ENCODE assay signal across 9 cellular contexts in the genomic region with DNA sequence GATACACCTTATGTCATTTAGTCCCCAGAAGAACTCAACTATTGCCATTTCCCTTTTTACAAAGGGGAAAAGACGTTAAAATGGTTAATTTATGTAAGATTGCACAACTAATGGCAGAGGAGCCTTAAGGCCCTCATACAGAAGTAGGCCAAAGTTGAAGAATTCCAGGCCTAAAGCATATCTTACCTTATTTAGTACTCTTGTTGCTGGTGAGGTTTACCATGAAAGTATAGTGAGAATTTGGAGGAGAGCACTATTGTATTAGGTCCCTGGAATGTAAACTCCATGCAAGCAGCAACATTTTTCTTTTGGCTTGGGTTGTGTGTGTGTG. TPM values are rescaled to one million over a fixed set of nuclear protein-coding genes. Genes with fewer than 3 reads are reported as not detected.
DNase-seq lines count a peak whose midpoint lies in the region; FAIRE-seq and TF ChIP-seq lines count a peak whose summit lies in the region.
"Had no signal": no experiment of that assay in that cellular context is flagged by ENCODE, and none has a peak within 500 bp of the region (broad histone marks: within the 10 kb centered on the region; RNA-seq: fewer than 3 reads in every experiment).

No MANE protein-coding gene starts in this region.

- TF ChIP-seq CTCF in 22Rv1 (IDR thresholded peaks at IDR 0.05) (no peak), MCF 10A (IDR thresholded peaks at IDR 0.05; ENCODE audit: unreplicated experiment) (no peak)

- peak overlapping the region; percentile 88 for H3K27ac Mint-ChIP-seq in MCF 10A (ENCODE audit: low read depth, unreplicated experiment)

- intact Hi-C loops in MCF 10A (cut with micrococcal nuclease), result loop anchor here (10.0 kb wide), 1 partner anchor 337 kb away; no protein-coding TSS in a partner anchor

- TF ChIP-seq POLR2A in H54 (IDR thresholded peaks at IDR 0.05; ENCODE audit: low read depth, low read length) (no peak), GM12891 (IDR thresholded peaks at IDR 0.05; ENCODE audit: low read depth, low read length) (no peak)

- no peaks in the 10 kb centered on the region for H3K36me3 ChIP-seq in mucosa of rectum (ENCODE audit: control insufficient read depth in 2 of 2, insufficient read depth in 2 of 2, low read length in 2 of 2)

- H3K4me3 ChIP-seq in mucosa of rectum (ENCODE audit: low read length in 2 of 2), result peak overlapping the region in 1 of 2 donors; percentile 83

- H3K27me3 Mint-ChIP-seq in MCF 10A (ENCODE audit: insufficient read depth, unreplicated experiment), result no peaks in the 10 kb centered on the region

- peaks cover 18% of the 10 kb centered on the region for H3K4me1 Mint-ChIP-seq in MCF 10A (ENCODE audit: insufficient read depth, unreplicated experiment)

- no peak overlapping the region for H3K9ac ChIP-seq in mucosa of rectum (ENCODE audit: low read depth in 1 of 2, low read length in 2 of 2)

- DNase-seq in MCF 10A (ENCODE audit: unreplicated experiment) (no peak), NCI-H146 treated with DMSO at 0.1 percent for 48 hours (lab: John Stamatoyannopoulos, UW; ENCODE audit: unreplicated experiment) (no peak), H54 (ENCODE audit: insufficient read length, low spot score) (no peak), GM12891 (ENCODE audit: insufficient read length, low spot score) (no peak)
- DNase-seq in stimulated activated CD4-positive, alpha-beta T cell treated with anti-CD3 and anti-CD28 coated beads, Interleukin-12 subunit alpha, Interleukin-12 subunit beta, amount 100 ng/mL, for 4 hours, result no peak

- no TSS peak for BruUV-seq in MCF 10A (replicated peaks; lab: Mats Ljungman, UMichigan)

- H3K36me3 Mint-ChIP-seq in MCF 10A (ENCODE audit: insufficient read depth, unreplicated experiment), result peaks cover 4% of the 10 kb centered on the region

- FAIRE-seq in H54 (lab: Jason Lieb, UNC), result no peak
- FAIRE-seq in GM12891 (lab: Jason Lieb, UNC), result no peak

- no peaks in the 10 kb centered on the region for H3K9me3 Mint-ChIP-seq in MCF 10A (ENCODE audit: unreplicated experiment)

- H3K4me1 ChIP-seq in mucosa of rectum (ENCODE audit: control insufficient read depth in 2 of 2, insufficient read depth in 2 of 2, low read length in 2 of 2), result peaks cover 14 to 16% of the 10 kb centered on the region in 2 donors

- CTCF ChIA-PET in MCF 10A (lab: Yijun Ruan, JAX), result interaction anchor here (2.0 kb wide), 1 partner anchor 11 kb away, joined by 10 read pairs; no protein-coding TSS in a partner anchor

- POLR2A ChIA-PET in MCF 10A (lab: Yijun Ruan, JAX), result interaction anchor here (0.6 kb wide), 1 partner anchor 51 kb away, joined by 3 read pairs; no protein-coding TSS in a partner anchor

- no peak for TF ChIP-seq RAD21 in Ishikawa (IDR thresholded peaks at IDR 0.05; ENCODE audit: low read depth)

- H3K27ac ChIP-seq in 22Rv1, result peak overlapping the region; percentile 72
- H3K27ac ChIP-seq in mucosa of rectum (ENCODE audit: low read depth in 2 of 2, low read length in 2 of 2), result peak overlapping the region; percentile 93 to 95

- TF ChIP-seq EP300 in Ishikawa (IDR thresholded peaks at IDR 0.05; ENCODE audit: borderline replicate concordance), result no peak

- no peaks in the 10 kb centered on the region for H3K9me3 ChIP-seq in mucosa of rectum (ENCODE audit: control insufficient read depth in 2 of 2, low read length in 2 of 2)

- H3K4me3 Mint-ChIP-seq in MCF 10A (ENCODE audit: unreplicated experiment), result peak overlapping the region; percentile 74

- H3K27me3 ChIP-seq in mucosa of rectum (ENCODE audit: control insufficient read depth in 2 of 2, insufficient read depth in 2 of 2, low read length in 2 of 2), result no peaks in the 10 kb centered on the region

TF ChIP-seq in Ishikawa, 13 proteins besides CTCF, POLR2A, EP300 and RAD21:
- TF ChIP-seq TCF12 (IDR thresholded peaks at IDR 0.05; ENCODE audit: low read depth) (no peak), EGR1 (IDR thresholded peaks at IDR 0.05) (no peak), TEAD4 (IDR thresholded peaks at IDR 0.05) (peak; percentile 49; the same call in 1 of the 2 replicates), CEBPB (IDR thresholded peaks at IDR 0.05) (peak; percentile 87)

TF ChIP-seq in GM12891, 5 proteins besides CTCF, POLR2A, EP300 and RAD21:
- no peak for TF ChIP-seq PAX5 (IDR thresholded peaks at IDR 0.05; ENCODE audit: insufficient read depth, low read length, severe bottlenecking)
- no peak for TF ChIP-seq POU2F2 (IDR thresholded peaks at IDR 0.05; ENCODE audit: low read depth, low read length)
- TF ChIP-seq POLR2AphosphoS5 (IDR thresholded peaks at IDR 0.05; ENCODE audit: low read depth, low read length), result no peak
- TF ChIP-seq TAF1 (IDR thresholded peaks at IDR 0.05; ENCODE audit: low read depth, low read length), result no peak
- TF ChIP-seq SPI1 (IDR thresholded peaks at IDR 0.05; ENCODE audit: low read depth, low read length), result no peak

RNA-seq across cellular contexts. Expression of gene CRPPA, which starts 0.7 kb away (rescaled TPM):
- total RNA-seq in MCF 10A (2022), result 0.81 and 1.1 TPM in 2 replicates
- polyA plus RNA-seq in GM12891 (2012; ENCODE audit: low read depth, missing spikeins), result not detected

RNA-seq across cellular contexts. Expression of gene SOSTDC1, which starts 43.5 kb away (rescaled TPM):
- total RNA-seq in MCF 10A (2022), result not detected in 2 replicates
- not detected for polyA plus RNA-seq in GM12891 (2012; ENCODE audit: low read depth, missing spikeins)
- total RNA-seq: mononuclear cell had no signal
